8 cellular contexts compared by ENCODE assay signal in genomic region chr1:178532392-178532791, GRCh38. TPM values are rescaled to one million over a fixed set of nuclear protein-coding genes. Genes with fewer than 3 reads are reported as not detected.
DNase-seq lines count a peak whose midpoint lies in the region; ATAC-seq, FAIRE-seq and TF ChIP-seq lines count a peak whose summit lies in the region.

No MANE protein-coding gene starts in this region.

- BruUV-seq in HepG2 (replicated peaks; lab: Mats Ljungman, UMichigan), result no TSS peak

- peaks cover 34% of the 10 kb centered on the region for H3K4me1 ChIP-seq in ACC112 (ENCODE audit: control insufficient read depth, insufficient read depth, low read length, unreplicated experiment)
- peaks cover 1% of the 10 kb centered on the region for H3K4me1 ChIP-seq in colonic mucosa
- peaks cover 57% of the 10 kb centered on the region for H3K4me1 ChIP-seq in HepG2 (ENCODE audit: insufficient read depth, low read length)

- H2AFZ ChIP-seq in ACC112 (ENCODE audit: low read length, unreplicated experiment) (peak overlapping the region; percentile 85), HepG2 (ENCODE audit: low read length) (peak overlapping the region; percentile 59)

- TF ChIP-seq EP300 in HepG2 (IDR thresholded peaks at IDR 0.05; ENCODE audit: low read depth in 2 of 2, low read length in 2 of 2) (no peak), HepG2 (CRISPR knock-in tag; IDR thresholded peaks at IDR 0.05; ENCODE audit: borderline replicate concordance) (no peak)

- 12% methylated on average over 7 of the region's 13 CpGs for WGBS in HepG2 (ENCODE audit: low lambda C conversion rate)

- H3K9me3 ChIP-seq in colonic mucosa (no peaks in the 10 kb centered on the region), HepG2 (ENCODE audit: low read length) (no peaks in the 10 kb centered on the region)

- H3K27me3 ChIP-seq in ACC112 (ENCODE audit: insufficient read depth, low read length) (no peaks in the 10 kb centered on the region), colonic mucosa (no peaks in the 10 kb centered on the region), HepG2 (ENCODE audit: control insufficient read depth in 1 of 2, insufficient read depth in 2 of 2, low read length in 2 of 2) (peaks cover 0 to 10% of the 10 kb centered on the region in 2 experiments; a peak in 1 of 5 replicates)

- TF ChIP-seq POLR2A in HepG2 (IDR thresholded peaks at IDR 0.05; ENCODE audit: insufficient read depth in 1 of 2, low read depth in 2 of 2, low read length in 2 of 2), result no peak

- TF ChIP-seq RAD21 in HepG2 (CRISPR knock-in tag; IDR thresholded peaks at IDR 0.05), result peak; percentile 89

- in situ Hi-C loops in HepG2 (cut with HindIII; ENCODE audit: extremely low pct_ligation_motif_present, low pct_unique_long_range_greater_than_20kb), result loop anchor here (5.0 kb wide), 3 partner anchors 220 to 470 kb away; no protein-coding TSS in a partner anchor

- intact Hi-C loops in colonic mucosa (cut with DNase I), result no loop called here
- intact Hi-C loops in HepG2 (cut with micrococcal nuclease; ENCODE audit: unreplicated experiment), result loop anchor here (1.0 to 10.0 kb wide), 3 partner anchors 221 to 470 kb away; no protein-coding TSS in a partner anchor

- H3K36me3 ChIP-seq in ACC112 (ENCODE audit: insufficient read depth, low read length) (no peaks in the 10 kb centered on the region), colonic mucosa (no peaks in the 10 kb centered on the region), HepG2 (replicated peaks in 1 of 2; ENCODE audit: control insufficient read depth in 1 of 2, insufficient read depth in 2 of 2, low read length in 2 of 2) (no peaks in the 10 kb centered on the region)

- H3K79me2 ChIP-seq in ACC112 (ENCODE audit: control insufficient read depth, insufficient read depth, low read length, unreplicated experiment) (no peaks in the 10 kb centered on the region), HepG2 (ENCODE audit: insufficient read depth, low read length) (no peaks in the 10 kb centered on the region)

- H3K4me3 ChIP-seq in ACC112 (ENCODE audit: low read depth, low read length) (no peak overlapping the region), colonic mucosa (no peak overlapping the region), HepG2 (replicated peaks in 1 of 3; ENCODE audit: insufficient read depth in 1 of 3, low read depth in 2 of 3, low read length in 3 of 3) (peak overlapping the region; percentile 32 to 65 (median 44); a peak in 5 of 6 replicates)

- H3K27ac ChIP-seq in ACC112 (ENCODE audit: low read depth, low read length), result no peak overlapping the region
- no peak overlapping the region for H3K27ac ChIP-seq in colonic mucosa
- H3K27ac ChIP-seq in HepG2 (ENCODE audit: extremely low read length, insufficient read depth, low read length), result no peak overlapping the region

- FAIRE-seq in HepG2 (lab: Jason Lieb, UNC), result peak; percentile 93

- no peaks in the 10 kb centered on the region for H4K20me1 ChIP-seq in HepG2 (ENCODE audit: insufficient read depth, low read length)

- ATAC-seq in GM18907 (IDR thresholded peaks at IDR 0.05; ENCODE audit: unreplicated experiment) (peak; percentile 83), HG03159 (IDR thresholded peaks at IDR 0.05; ENCODE audit: unreplicated experiment) (peak; percentile 82), HepG2 (peak; percentile 73)

- TF ChIP-seq CTCF in colonic mucosa (IDR thresholded peaks at IDR 0.05) (peak; percentile 91), HepG2 (CRISPR knock-in tag; IDR thresholded peaks at IDR 0.05) (peak; percentile 96)

- peak; percentile 76 for DNase-seq in NCI-H446 treated with DMSO at 0.1 percent for 48 hours (lab: John Stamatoyannopoulos, UW)
- DNase-seq in activated CD4-positive, alpha-beta T cell treated with anti-CD3 and anti-CD28 coated beads for 4 hours, result peak; percentile 62 to 74
- DNase-seq in colonic mucosa, result peak; percentile 91
- DNase-seq in HepG2 (ENCODE audit: low spot score), result peak; percentile 57
- DNase-seq in stimulated activated CD4-positive, alpha-beta T cell treated with anti-CD3 and anti-CD28 coated beads, Interleukin-4, amount 100 ng/mL, for 1 hour, result peak; percentile 75

- POLR2A ChIA-PET in HepG2 (lab: Yijun Ruan, JAX), result interaction anchor here (1.0 kb wide), 1 partner anchor 10 kb away, joined by 8 read pairs; no protein-coding TSS in a partner anchor

- H3K4me2 ChIP-seq in HepG2 (ENCODE audit: low read depth, low read length), result peak overlapping the region; percentile 93

- H3K9ac ChIP-seq in colonic mucosa (ENCODE audit: low read depth in 2 of 2, low read length in 2 of 2), result no peak overlapping the region
- H3K9ac ChIP-seq in HepG2 (ENCODE audit: insufficient read depth, low read depth, low read length), result peak overlapping the region; percentile 26; the same call in 1 of the 2 replicates

- CTCF ChIA-PET in HepG2 (lab: Yijun Ruan, JAX; ENCODE audit: low intra/inter-chr PET ratio, low total read pairs), result interaction anchor here (1.5 to 3.4 kb wide), 4 partner anchors 10 to 470 kb away, joined by 8 to 15 read pairs (median 10); no protein-coding TSS in a partner anchor

RNA-seq across cellular contexts. Expression of gene TEX35, which starts 19.5 kb away (rescaled TPM):
- total RNA-seq in colonic mucosa (not detected), HepG2 (2016; rRNA removed; fragmentation: Illumina TruSeq; extraction: Trizol) (not detected in 2 replicates)
- total RNA-seq in HepG2 (2016; cell fraction: cytosol; rRNA removed; fragmentation: Illumina TruSeq; extraction: Trizol; ENCODE audit: low read depth), result not detected in 2 replicates
- total RNA-seq in HepG2 (2016; cell fraction: insoluble cytoplasmic fraction; rRNA removed; fragmentation: Illumina TruSeq; extraction: Trizol), result not detected in 2 replicates
- total RNA-seq in HepG2 (2016; cell fraction: membrane; rRNA removed; fragmentation: Illumina TruSeq; extraction: Trizol), result not detected in 2 replicates
- total RNA-seq in HepG2 (2016; cell fraction: nucleus; rRNA removed; fragmentation: Illumina TruSeq; extraction: Trizol), result not detected in 2 replicates
- polyA plus RNA-seq in HepG2 (2011; rRNA removed), result not detected in 2 replicates
- 0.05 TPM in 1 of 2 replicates, not detected in the other for polyA plus RNA-seq in HepG2 (2011; cell fraction: cytosol; rRNA removed)
- polyA plus RNA-seq in HepG2 (2011; cell fraction: nucleus; rRNA removed), result not detected in 2 replicates
- not detected in 2 replicates for polyA plus RNA-seq in HepG2 (2012)
- not detected in 2 replicates for polyA plus RNA-seq in HepG2 (2016; cell fraction: cytosol; fragmentation: Illumina TruSeq; extraction: Trizol; ENCODE audit: low read depth)
- not detected in 2 replicates for polyA plus RNA-seq in HepG2 (2016; cell fraction: insoluble cytoplasmic fraction; fragmentation: Illumina TruSeq; extraction: Trizol; ENCODE audit: low read depth)
- not detected in 2 replicates for polyA plus RNA-seq in HepG2 (2016; cell fraction: membrane; fragmentation: Illumina TruSeq; extraction: Trizol; ENCODE audit: low read depth)
- not detected in 2 replicates for polyA plus RNA-seq in HepG2 (2016; cell fraction: nucleus; fragmentation: Illumina TruSeq; extraction: Trizol; ENCODE audit: insufficient read depth, low read depth)
- not detected in 2 replicates for polyA minus RNA-seq in HepG2 (2011; rRNA and poly(A)+ RNA removed; ENCODE audit: low replicate concordance)
- polyA minus RNA-seq in HepG2 (2011; cell fraction: cytosol; rRNA and poly(A)+ RNA removed), result not detected in 2 replicates
- not detected in 2 replicates for polyA minus RNA-seq in HepG2 (2011; cell fraction: nucleus; rRNA and poly(A)+ RNA removed)

RNA-seq across cellular contexts. Expression of gene CLEC20A, which starts 35.6 kb away (rescaled TPM):
- total RNA-seq in colonic mucosa, result not detected
- total RNA-seq in HepG2 (2016; rRNA removed; fragmentation: Illumina TruSeq; extraction: Trizol), result not detected in 2 replicates
- total RNA-seq in HepG2 (2016; cell fraction: cytosol; rRNA removed; fragmentation: Illumina TruSeq; extraction: Trizol; ENCODE audit: low read depth), result not detected in 2 replicates
- not detected in 2 replicates for total RNA-seq in HepG2 (2016; cell fraction: insoluble cytoplasmic fraction; rRNA removed; fragmentation: Illumina TruSeq; extraction: Trizol)
- not detected in 2 replicates for total RNA-seq in HepG2 (2016; cell fraction: membrane; rRNA removed; fragmentation: Illumina TruSeq; extraction: Trizol)
- not detected in 2 replicates for total RNA-seq in HepG2 (2016; cell fraction: nucleus; rRNA removed; fragmentation: Illumina TruSeq; extraction: Trizol)
- polyA plus RNA-seq in HepG2 (2011; rRNA removed), result not detected in 2 replicates
- not detected in 2 replicates for polyA plus RNA-seq in HepG2 (2011; cell fraction: cytosol; rRNA removed)
- not detected in 2 replicates for polyA plus RNA-seq in HepG2 (2011; cell fraction: nucleus; rRNA removed)
- polyA plus RNA-seq in HepG2 (2012), result not detected in 2 replicates
- polyA plus RNA-seq in HepG2 (2016; cell fraction: cytosol; fragmentation: Illumina TruSeq; extraction: Trizol; ENCODE audit: low read depth), result not detected in 2 replicates
- not detected in 2 replicates for polyA plus RNA-seq in HepG2 (2016; cell fraction: insoluble cytoplasmic fraction; fragmentation: Illumina TruSeq; extraction: Trizol; ENCODE audit: low read depth)
- polyA plus RNA-seq in HepG2 (2016; cell fraction: membrane; fragmentation: Illumina TruSeq; extraction: Trizol; ENCODE audit: low read depth), result not detected in 2 replicates
- polyA plus RNA-seq in HepG2 (2016; cell fraction: nucleus; fragmentation: Illumina TruSeq; extraction: Trizol; ENCODE audit: insufficient read depth, low read depth), result not detected in 2 replicates
- polyA minus RNA-seq in HepG2 (2011; rRNA and poly(A)+ RNA removed; ENCODE audit: low replicate concordance), result not detected in 2 replicates
- polyA minus RNA-seq in HepG2 (2011; cell fraction: cytosol; rRNA and poly(A)+ RNA removed), result not detected in 2 replicates
- polyA minus RNA-seq in HepG2 (2011; cell fraction: nucleus; rRNA and poly(A)+ RNA removed), result not detected in 2 replicates

Comparison
In these comparisons a context has a peak if more than half of its experiments do, and no peak if none do; other contexts are left out.
1. H3K4me3 ChIP-seq: peak in HepG2 (3 of 3); none in ACC112 (single experiment) and colonic mucosa (single experiment).
2. Peak in every context shown above with its lines, with median percentiles within 50 percentile points of each other: ATAC-seq and DNase-seq.